In the genomic region with DNA sequence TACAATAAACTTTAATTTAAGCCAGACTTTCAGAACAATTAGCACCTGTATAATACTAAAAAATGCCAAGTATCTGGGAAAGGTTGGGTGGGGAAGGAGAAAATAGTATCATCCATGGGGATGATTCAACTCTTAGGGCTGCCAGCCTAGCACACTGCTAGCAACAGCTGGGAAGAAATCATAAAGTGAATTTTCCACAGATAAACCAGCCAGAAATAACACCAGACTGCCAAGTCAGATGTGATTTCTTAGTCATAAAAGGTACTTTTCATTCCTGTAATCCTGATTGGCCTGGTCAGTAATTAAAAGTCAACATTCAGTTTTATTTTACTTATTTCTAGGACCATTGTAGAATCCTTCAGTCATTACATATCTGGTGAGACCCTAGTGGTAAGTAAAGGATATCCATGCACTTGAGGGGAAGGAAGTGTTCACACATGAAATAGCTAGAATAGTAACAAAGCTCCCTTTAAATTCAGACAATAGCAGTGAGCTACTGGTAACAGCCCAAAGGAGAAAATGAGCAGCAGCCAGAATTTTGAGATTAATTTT, we compare ENCODE assay signal across 8 cellular contexts. TPM values are rescaled to one million over a fixed set of nuclear protein-coding genes. Genes with fewer than 3 reads are reported as not detected.
DNase-seq lines count a peak whose midpoint lies in the region; ATAC-seq and TF ChIP-seq lines count a peak whose summit lies in the region.

No MANE protein-coding gene starts in this region.

- H2AFZ ChIP-seq in IMR-90 (replicated peaks; ENCODE audit: low read length, poor library complexity), result no peak overlapping the region
- H2AFZ ChIP-seq in osteoblast (ENCODE audit: low read length), result no peak overlapping the region

- no peaks in the 10 kb centered on the region for H3K9me3 ChIP-seq in IMR-90 (ENCODE audit: control insufficient read depth, insufficient read depth, low read length)
- H3K9me3 ChIP-seq in osteoblast (ENCODE audit: low read depth, low read length), result no peaks in the 10 kb centered on the region

- peak overlapping the region; percentile 76; the same call in 1 of the 2 replicates for H3K14ac ChIP-seq in IMR-90 (replicated peaks; ENCODE audit: low read depth, low read length)

- dilution Hi-C loops in IMR-90 (cut with HindIII; ENCODE audit: low sequenced_read_pairs, unreplicated experiment), result no loop called here

- POLR2A ChIA-PET in IMR-90 (lab: Charles Lee; ENCODE audit: unreplicated experiment), result no interaction called here

- TF ChIP-seq RAD21 in IMR-90 (IDR thresholded peaks at IDR 0.05; ENCODE audit: low read length), result no peak

- H3K4ac ChIP-seq in IMR-90 (ENCODE audit: low read depth, low read length), result peak overlapping the region; percentile 89; the same call in 1 of the 2 replicates

- TF ChIP-seq CTCF in IMR-90 (conservative IDR thresholded peaks at IDR 0.05; ENCODE audit: low read depth, low read length), result peak; percentile 7; the same call in 1 of the 2 replicates
- no peak for TF ChIP-seq CTCF in osteoblast (IDR thresholded peaks at IDR 0.05; ENCODE audit: extremely low read depth, low read depth, low read length)

- H3K27ac ChIP-seq in IMR-90 (ENCODE audit: insufficient read depth, low read length) (peak overlapping the region; percentile 57), osteoblast (ENCODE audit: low read depth, low read length) (peak overlapping the region; percentile 94)

- intact Hi-C loops in IMR-90 (cut with micrococcal nuclease), result no loop called here

- H2BK5ac ChIP-seq in IMR-90 (ENCODE audit: low read depth, low read length, poor library complexity, severe bottlenecking), result peak overlapping the region; percentile 94

- no peak for TF ChIP-seq POLR2A in IMR-90 (IDR thresholded peaks at IDR 0.05; ENCODE audit: low read depth, low read length)

- H3K9me1 ChIP-seq in IMR-90 (ENCODE audit: insufficient read depth, low read length), result 0 out of 2 replicates have a peak, but pooled peaks cover 3% of the 10 kb centered on the region

- peak overlapping the region; percentile 87; the same call in 1 of the 2 replicates for H3K18ac ChIP-seq in IMR-90 (ENCODE audit: low read depth, low read length)

- peak overlapping the region; percentile 90; the same call in 2 of the 3 replicates for H2BK15ac ChIP-seq in IMR-90 (ENCODE audit: low read depth, low read length)

- H3K4me3 ChIP-seq in IMR-90 (ENCODE audit: insufficient read depth, low read depth, low read length) (no peak overlapping the region), osteoblast (ENCODE audit: insufficient read depth, low read length) (peak overlapping the region; percentile 19)

- BruUV-seq in IMR-90 (replicated peaks; lab: Mats Ljungman, UMichigan), result TSS peak; percentile 90

- peak overlapping the region; percentile 84; the same call in 1 of the 2 replicates for H2AK5ac ChIP-seq in IMR-90 (ENCODE audit: low read depth, low read length)

- H4K20me1 ChIP-seq in IMR-90 (ENCODE audit: insufficient read depth, low read length) (0 out of 2 replicates have a peak, but pooled peaks cover 3% of the 10 kb centered on the region), osteoblast (ENCODE audit: insufficient read depth, low read length) (no peaks in the 10 kb centered on the region)

- H3K9ac ChIP-seq in IMR-90 (ENCODE audit: low read depth, low read length), result peak overlapping the region; percentile 27; the same call in 1 of the 2 replicates

- CTCF ChIA-PET in IMR-90 (lab: Yijun Ruan, JAX), result interaction anchor here (0.6 to 1.7 kb wide), 4 partner anchors 9 to 42 kb away, joined by 3 to 7 read pairs (median 4); no protein-coding TSS in a partner anchor

- peak; percentile 88 for DNase-seq in IMR-90
- peak; percentile 68 for DNase-seq in dedifferentiated amniotic fluid mesenchymal stem cell (ENCODE audit: extremely low spot score)
- DNase-seq in osteoblast (ENCODE audit: insufficient read length, low spot score, missing footprints), result peak; percentile 90
- no peak for DNase-seq in COR-L47 (lab: John Stamatoyannopoulos, UW)
- DNase-seq in DMS153 (lab: John Stamatoyannopoulos, UW), result no peak
- DNase-seq in DMS 273 treated with DMSO at 0.1 percent for 48 hours (lab: John Stamatoyannopoulos, UW), result no peak

- no peaks in the 10 kb centered on the region for H3K27me3 ChIP-seq in IMR-90 (ENCODE audit: control insufficient read depth, insufficient read depth, low read length)
- H3K27me3 ChIP-seq in osteoblast (ENCODE audit: insufficient read depth, low read length), result no peaks in the 10 kb centered on the region

- H2AK9ac ChIP-seq in IMR-90 (replicated peaks; ENCODE audit: low read depth, low read length, poor library complexity), result no peak overlapping the region

- peaks cover 14 to 46% of the 10 kb centered on the region in 2 experiments; a peak in 3 of 4 replicates for H3K79me1 ChIP-seq in IMR-90 (ENCODE audit: low read depth in 1 of 2, low read length in 2 of 2)

- peak overlapping the region; percentile 59 for H3K56ac ChIP-seq in IMR-90 (ENCODE audit: extremely low read depth, insufficient read depth, low read length)

- ATAC-seq in GM18498 (IDR thresholded peaks at IDR 0.05; ENCODE audit: unreplicated experiment) (peak; percentile 5), IMR-90 (ENCODE audit: low read depth) (peak; percentile 12), HG02840 (IDR thresholded peaks at IDR 0.05; ENCODE audit: low FRiP score, unreplicated experiment) (no peak)

- H4K8ac ChIP-seq in IMR-90 (ENCODE audit: low read depth in 2 of 2, low read length in 2 of 2), result peak overlapping the region; percentile 23 to 79

- peak overlapping the region; percentile 88 for H2BK120ac ChIP-seq in IMR-90 (ENCODE audit: low read depth, low read length)

- H3K4me1 ChIP-seq in IMR-90 (ENCODE audit: control insufficient read depth, insufficient read depth, low read length), result peaks cover 14% of the 10 kb centered on the region
- H3K4me1 ChIP-seq in osteoblast (ENCODE audit: insufficient read depth, low read length), result peaks cover 40% of the 10 kb centered on the region

- peaks cover 46% of the 10 kb centered on the region for H3K79me2 ChIP-seq in osteoblast (ENCODE audit: insufficient read depth, low read length)

- H3K23ac ChIP-seq in IMR-90 (ENCODE audit: low read depth, low read length), result peak overlapping the region; percentile 71; the same call in 1 of the 2 replicates

- peak overlapping the region; percentile 85 for H2BK20ac ChIP-seq in IMR-90 (ENCODE audit: low read depth, low read length)

- peak overlapping the region; percentile 80 for H4K91ac ChIP-seq in IMR-90 (ENCODE audit: insufficient read depth, low read depth, low read length)

- H3K4me2 ChIP-seq in IMR-90 (ENCODE audit: low read depth, low read length) (peak overlapping the region; percentile 73; the same call in 1 of the 2 replicates), osteoblast (ENCODE audit: insufficient read depth, low read length) (peak overlapping the region; percentile 73)

- H3K36me3 ChIP-seq in IMR-90 (ENCODE audit: control insufficient read depth, insufficient read depth, low read length), result no peaks in the 10 kb centered on the region
- no peaks in the 10 kb centered on the region for H3K36me3 ChIP-seq in osteoblast (ENCODE audit: insufficient read depth, low read length)

- peak overlapping the region; percentile 83; the same call in 1 of the 2 replicates for H4K5ac ChIP-seq in IMR-90 (ENCODE audit: low read depth, low read length)

- in situ Hi-C loops in IMR-90 (cut with MboI; ENCODE audit: low sequenced_read_pairs), result no loop called here

TF ChIP-seq in IMR-90, 13 proteins besides CTCF, POLR2A, EP300 and RAD21:
- TF ChIP-seq BHLHE40 (IDR thresholded peaks at IDR 0.05; ENCODE audit: low read depth, low read length) (peak; percentile 47; the same call in 1 of the 2 replicates), MXI1 (IDR thresholded peaks at IDR 0.05; ENCODE audit: borderline replicate concordance, low read depth, low read length) (no peak), CEBPB (IDR thresholded peaks at IDR 0.05; ENCODE audit: low read depth, low read length) (no peak), SMC3 (IDR thresholded peaks at IDR 0.05; ENCODE audit: low read depth, low read length) (no peak), MAZ (IDR thresholded peaks at IDR 0.05; ENCODE audit: borderline replicate concordance, low read depth, low read length) (no peak), NFE2L2 (IDR thresholded peaks at IDR 0.05; ENCODE audit: low read depth, low read length) (no peak), RFX5 (IDR thresholded peaks at IDR 0.05; ENCODE audit: low read depth, low read length) (no peak), CHD1 (IDR thresholded peaks at IDR 0.05; ENCODE audit: low read depth, low read length) (no peak), RCOR1 (IDR thresholded peaks at IDR 0.05; ENCODE audit: insufficient replicate concordance, low read length) (no peak), MAFK (IDR thresholded peaks at IDR 0.05; ENCODE audit: low read depth, low read length) (peak; percentile 28; the same call in 1 of the 2 replicates), FOS (IDR thresholded peaks at IDR 0.05; ENCODE audit: low read depth, low read length) (0 out of 2 replicates have a peak, but pooled peaks have one; percentile 22)
- TF ChIP-seq, protein P1, sequence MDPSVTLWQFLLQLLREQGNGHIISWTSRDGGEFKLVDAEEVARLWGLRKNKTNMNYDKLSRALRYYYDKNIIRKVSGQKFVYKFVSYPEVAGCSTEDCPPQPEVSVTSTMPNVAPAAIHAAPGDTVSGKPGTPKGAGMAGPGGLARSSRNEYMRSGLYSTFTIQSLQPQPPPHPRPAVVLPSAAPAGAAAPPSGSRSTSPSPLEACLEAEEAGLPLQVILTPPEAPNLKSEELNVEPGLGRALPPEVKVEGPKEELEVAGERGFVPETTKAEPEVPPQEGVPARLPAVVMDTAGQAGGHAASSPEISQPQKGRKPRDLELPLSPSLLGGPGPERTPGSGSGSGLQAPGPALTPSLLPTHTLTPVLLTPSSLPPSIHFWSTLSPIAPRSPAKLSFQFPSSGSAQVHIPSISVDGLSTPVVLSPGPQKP (IDR thresholded peaks at IDR 0.05; ENCODE audit: borderline replicate concordance, low read depth, low read length), result no peak
- TF ChIP-seq, protein P2, sequence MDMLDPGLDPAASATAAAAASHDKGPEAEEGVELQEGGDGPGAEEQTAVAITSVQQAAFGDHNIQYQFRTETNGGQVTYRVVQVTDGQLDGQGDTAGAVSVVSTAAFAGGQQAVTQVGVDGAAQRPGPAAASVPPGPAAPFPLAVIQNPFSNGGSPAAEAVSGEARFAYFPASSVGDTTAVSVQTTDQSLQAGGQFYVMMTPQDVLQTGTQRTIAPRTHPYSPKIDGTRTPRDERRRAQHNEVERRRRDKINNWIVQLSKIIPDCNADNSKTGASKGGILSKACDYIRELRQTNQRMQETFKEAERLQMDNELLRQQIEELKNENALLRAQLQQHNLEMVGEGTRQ (IDR thresholded peaks at IDR 0.05; ENCODE audit: low read depth, low read length), result no peak

RNA-seq across cellular contexts. Expression of a gene that starts 59.4 kb away (rescaled TPM):
- total RNA-seq in IMR-90 (2012; rRNA removed) (125 and 131 TPM in 2 replicates), osteoblast (129 and 142 TPM in 2 replicates)
- polyA plus RNA-seq in IMR-90 (2012; rRNA removed), result 51.8 and 59.1 TPM in 2 replicates
- 58.5 and 87.4 TPM in 2 replicates for polyA plus RNA-seq in IMR-90 (2012; cell fraction: cytosol; rRNA removed)
- 76.8 and 143 TPM in 2 replicates for polyA plus RNA-seq in IMR-90 (2012; cell fraction: nucleus; rRNA removed; ENCODE audit: low replicate concordance)

Comparison
In these comparisons a context has a peak if more than half of its experiments do, and no peak if none do; other contexts are left out.
1. DNase-seq: peak in IMR-90 (single experiment), dedifferentiated amniotic fluid mesenchymal stem cell (single experiment) and osteoblast (single experiment); none in COR-L47 (single experiment), DMS153 (single experiment) and DMS 273 treated with DMSO at 0.1 percent for 48 hours (single experiment).